8 cellular contexts compared by ENCODE assay signal in the genomic region with DNA sequence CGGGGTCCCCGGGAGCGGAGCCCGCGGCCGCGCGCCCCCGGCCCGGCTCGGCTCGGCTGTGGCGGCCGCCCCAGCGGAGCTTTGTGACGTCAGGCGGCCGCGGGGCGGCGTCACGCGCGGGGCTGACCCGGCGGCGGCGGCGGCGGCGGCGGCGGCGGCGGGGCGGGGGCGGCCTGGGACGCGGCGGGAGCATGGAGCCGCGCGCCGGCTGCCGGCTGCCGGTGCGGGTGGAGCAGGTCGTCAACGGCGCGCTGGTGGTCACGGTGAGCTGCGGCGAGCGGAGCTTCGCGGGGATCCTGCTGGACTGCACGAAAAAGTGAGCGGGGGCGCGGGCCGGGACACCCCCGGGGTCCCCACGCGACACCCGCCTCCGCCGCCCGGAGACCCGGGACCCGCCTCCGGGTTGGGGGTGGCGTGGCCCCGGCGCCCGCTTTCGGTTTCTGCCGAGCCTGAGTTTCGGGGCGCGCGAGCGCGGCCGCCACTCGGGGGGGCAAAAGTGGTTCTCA. TPM values are rescaled to one million over a fixed set of nuclear protein-coding genes. Genes with fewer than 3 reads are reported as not detected.
DNase-seq lines count a peak whose midpoint lies in the region; ATAC-seq and TF ChIP-seq lines count a peak whose summit lies in the region.

PWWP2B (plus strand) TSS at position 165 of the 506 bp plus-strand sequence; CDS start at position 192, 27 bp downstream.

- peak within 1 kb of the TSS; percentile 63 for H2AFZ ChIP-seq in hepatocyte

- no peaks in the 10 kb centered on the region for H3K27me3 ChIP-seq in SJSA1 (replicated peaks)
- H3K27me3 ChIP-seq in adrenal gland: no peaks in the 10 kb centered on the region
- no peaks in the 10 kb centered on the region for H3K27me3 ChIP-seq in hepatocyte

- no peak for DNase-seq in GM12864 (ENCODE audit: low read depth)
- no peak for DNase-seq in SJSA1 (ENCODE audit: low read depth in 1 of 2, low spot score in 2 of 2)
- DNase-seq in adrenal gland: peak; percentile 29 to 74 (median 66)
- peak; percentile 85 for DNase-seq in hepatocyte (ENCODE audit: low spot score)
- DNase-seq in skeletal muscle cell (ENCODE audit: low read depth): no peak
- no peak for DNase-seq in HUDEP-2 (lab: John Stamatoyannopoulos, UW; ENCODE audit: unreplicated experiment in 76 of 76)
- DNase-seq in NCI-H510A (lab: John Stamatoyannopoulos, UW): no peak

- H3K36me3 ChIP-seq in SJSA1 (no peaks in the 10 kb centered on the region), adrenal gland (replicated peaks in 1 of 2) (no peaks in the 10 kb centered on the region), hepatocyte (replicated peaks; ENCODE audit: insufficient read depth, low read depth) (no peaks in the 10 kb centered on the region)

- intact Hi-C loops in adrenal gland (cut with DNase I): no loop called here

- H3K9me3 ChIP-seq in SJSA1 (replicated peaks): no peaks in the 10 kb centered on the region; the same call in 1 of the 2 replicates
- H3K9me3 ChIP-seq in adrenal gland (replicated peaks in 1 of 3): no peaks in the 10 kb centered on the region
- no peaks in the 10 kb centered on the region for H3K9me3 ChIP-seq in hepatocyte (ENCODE audit: low read depth)

- H4K20me1 ChIP-seq in hepatocyte (ENCODE audit: insufficient read depth, poor library complexity, severe bottlenecking): peaks cover 10% of the 10 kb centered on the region

- peak; percentile 39 for ATAC-seq in HG02623 (IDR thresholded peaks at IDR 0.05; ENCODE audit: unreplicated experiment)

- TF ChIP-seq CTCF in GM12864 (IDR thresholded peaks at IDR 0.05; ENCODE audit: low read depth, low read length, missing control alignments): no peak
- no peak for TF ChIP-seq CTCF in adrenal gland (IDR thresholded peaks at IDR 0.05)
- no peak for TF ChIP-seq CTCF in hepatocyte (IDR thresholded peaks at IDR 0.05; ENCODE audit: poor library complexity)

- H3K4me3 ChIP-seq in GM12864 (ENCODE audit: low read depth, low read length) (peak within 1 kb of the TSS; percentile 57), SJSA1 (peak within 1 kb of the TSS; percentile 78), adrenal gland (peak within 1 kb of the TSS in 2 of 4 donors; percentile 64 to 88), hepatocyte (peak within 1 kb of the TSS; percentile 91), skeletal muscle cell (ENCODE audit: low read depth, low read length) (peak within 1 kb of the TSS; percentile 62)

- H3K4me2 ChIP-seq in hepatocyte: peak within 1 kb of the TSS; percentile 100

- peak; percentile 3 to 58 for TF ChIP-seq POLR2A in adrenal gland (IDR thresholded peaks at IDR 0.05)

- H3K4me1 ChIP-seq in SJSA1 (replicated peaks) (peaks cover 10% of the 10 kb centered on the region), adrenal gland (replicated peaks in 1 of 2) (peaks cover 57 to 59% of the 10 kb centered on the region in 2 donors), hepatocyte (ENCODE audit: insufficient read depth) (peaks cover 42% of the 10 kb centered on the region)

- peaks cover 49% of the 10 kb centered on the region for H3K79me2 ChIP-seq in hepatocyte

- H3K27ac ChIP-seq in SJSA1: no peak within 1 kb of the TSS
- H3K27ac ChIP-seq in adrenal gland: peak within 1 kb of the TSS; percentile 89 to 100 (median 95)
- H3K27ac ChIP-seq in hepatocyte: peak within 1 kb of the TSS; percentile 96

- H3K9me2 ChIP-seq in hepatocyte (replicated peaks; ENCODE audit: insufficient read depth): no peaks in the 10 kb centered on the region

- 0 to 1% (median 1%) methylated on average over 30 to 86 of the region's 86 CpGs; no CpG with 5 or more reads in 1 of the 4 donors for WGBS in adrenal gland, 4 donors
- WGBS in hepatocyte (ENCODE audit: low lambda C conversion rate, missing lambda C conversion rate): 3% methylated on average over 41 of the region's 86 CpGs

RNA-seq across cellular contexts. Expression of gene PWWP2B, which starts in this region (rescaled TPM):
- 4.2 and 5.8 TPM in 2 replicates for total RNA-seq in SJSA1 (2014; rRNA removed; shearing (Covaris generic))
- 10 to 100 TPM; 31.6 to 75.3 (median 42.2) TPM for total RNA-seq in adrenal gland
- polyA plus RNA-seq in adrenal gland: 10 to 100 TPM in 2 of 3 donors, 1 to 10 TPM in 1; 3.4 to 34.0 (median 33.5) TPM
- 15.1 and 18.0 TPM in 2 replicates for total RNA-seq in hepatocyte
- 10.7 and 12.7 TPM in 2 replicates for polyA plus RNA-seq in hepatocyte

Comparison
In these comparisons a context has a peak if more than half of its experiments do, and no peak if none do; other contexts are left out.
1. DNase-seq: peak in adrenal gland (7 of 7) and hepatocyte (single experiment); none in GM12864 (single experiment), SJSA1 (0 of 2), skeletal muscle cell (single experiment), HUDEP-2 (0 of 76) and NCI-H510A (single experiment).